In the genomic region with DNA sequence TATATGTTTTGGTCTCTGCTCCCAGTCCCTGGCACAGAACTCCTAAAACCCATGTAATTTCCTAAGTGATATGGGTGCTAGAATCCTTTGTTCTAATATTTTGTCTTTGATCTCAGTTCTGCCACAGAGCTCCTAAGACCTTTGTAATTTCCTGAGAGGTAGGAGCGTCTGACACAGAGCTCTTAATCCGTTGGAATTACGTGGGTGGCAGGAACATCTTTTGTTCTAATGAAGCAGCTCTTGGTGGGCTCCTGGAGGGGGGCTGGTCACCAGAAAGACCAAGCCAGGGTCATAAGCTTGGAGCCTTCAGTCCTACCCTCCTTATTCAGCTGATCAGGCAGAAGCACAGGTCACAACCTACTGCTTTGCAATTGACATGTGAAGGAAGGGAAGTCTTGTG, we compare ENCODE assay signal across 24 cellular contexts.
"Had no signal": no experiment of that assay in that cellular context is flagged by ENCODE, and none has a peak within 500 bp of the region (broad histone marks: within the 10 kb centered on the region; RNA-seq: fewer than 3 reads in every experiment).

No MANE protein-coding gene starts in this region.

- H3K9me3 Mint-ChIP-seq: activated B cell treated with CpG ODN at 0.5 μM for 24 hours; activated T-cell treated with anti-CD3 and anti-CD28 coated beads, Interleukin-2, amount 50 U/mL, for 24 hours; activated T-helper 17 cell treated with anti-CD3 and anti-CD28 coated beads, Interleukin-2, amount 50 U/mL, for 72 hours; mesothelial cell of epicardium; natural killer cell; stimulated activated naive B cell treated with anti-CD40 and anti-IgM and Interleukin-4, amounts not matched to agents 10 μg/mL and 1 μg/mL and 100 μg/mL, for 72 hours had no signal

- DNase-seq: activated B cell treated with CpG ODN at 0.5 μM for 24 hours; activated CD4-positive, alpha-beta T cell treated with anti-CD3 and anti-CD28 coated beads for 36 hours; activated CD4-positive, alpha-beta T cell treated with anti-CD3 and anti-CD28 coated beads, Interleukin-2, amount 50 U/mL, for 4 hours; activated CD8-positive, alpha-beta memory T cell treated with anti-CD3 and anti-CD28 coated beads for 24 hours; activated CD8-positive, alpha-beta memory T cell treated with anti-CD3 and anti-CD28 coated beads, Interleukin-2, amount 50 U/mL, for 4 hours; activated naive CD4-positive, alpha-beta T cell; activated T-cell treated with anti-CD3 and anti-CD28 coated beads, Interleukin-2, amount 50 U/mL, for 24 hours; amniotic stem cell; cerebellar nuclear complex; erythroblast; foreskin fibroblast; natural killer cell; right lobe of liver; stimulated activated CD4-positive, alpha-beta T cell treated with anti-CD3 and anti-CD28 coated beads, Interleukin-15, amount 100 ng/mL, for 24 hours; stimulated activated CD8-positive, alpha-beta memory T cell treated with anti-CD3 and anti-CD28 coated beads, Interleukin-4, amount 100 ng/mL, for 48 hours; stimulated activated naive B cell treated with anti-CD40 and anti-IgM and Interleukin-4, amounts not matched to agents 10 μg/mL and 1 μg/mL and 100 μg/mL, for 72 hours; T-helper 9 cell; transverse colon had no signal

- ATAC-seq: activated CD4-positive, alpha-beta T cell treated with anti-CD3 and anti-CD28 coated beads for 36 hours; activated T-helper 17 cell treated with anti-CD3 and anti-CD28 coated beads, Interleukin-2, amount 50 U/mL, for 72 hours; left lobe of liver; natural killer cell; right lobe of liver; stimulated activated naive B cell treated with anti-CD40 and anti-IgM and Interleukin-4, amounts not matched to agents 10 μg/mL and 1 μg/mL and 100 μg/mL, for 72 hours had no signal

- H3K36me3 Mint-ChIP-seq: activated naive CD8-positive, alpha-beta T cell; mesothelial cell of epicardium; natural killer cell; stimulated activated naive B cell treated with anti-CD40 and anti-IgM and Interleukin-4, amounts not matched to agents 10 μg/mL and 1 μg/mL and 100 μg/mL, for 72 hours had no signal

- FAIRE-seq: endometrium, keratinocyte had no signal

- H3K27me3 Mint-ChIP-seq: activated CD4-positive, alpha-beta T cell treated with anti-CD3 and anti-CD28 coated beads for 36 hours; activated T-helper 17 cell treated with anti-CD3 and anti-CD28 coated beads, Interleukin-2, amount 50 U/mL, for 72 hours had no signal

- H3K4me1 Mint-ChIP-seq: activated B cell treated with CpG ODN at 0.5 μM for 24 hours; activated CD4-positive, alpha-beta T cell treated with anti-CD3 and anti-CD28 coated beads for 36 hours; activated T-helper 17 cell treated with anti-CD3 and anti-CD28 coated beads, Interleukin-2, amount 50 U/mL, for 72 hours; natural killer cell; stimulated activated naive B cell treated with anti-CD40 and anti-IgM and Interleukin-4, amounts not matched to agents 10 μg/mL and 1 μg/mL and 100 μg/mL, for 72 hours had no signal

- H3K27ac Mint-ChIP-seq: activated B cell treated with CpG ODN at 0.5 μM for 24 hours; activated CD4-positive, alpha-beta T cell treated with anti-CD3 and anti-CD28 coated beads for 36 hours; activated naive CD8-positive, alpha-beta T cell; activated T-cell treated with anti-CD3 and anti-CD28 coated beads, Interleukin-2, amount 50 U/mL, for 24 hours; activated T-helper 17 cell treated with anti-CD3 and anti-CD28 coated beads, Interleukin-2, amount 50 U/mL, for 72 hours; mesothelial cell of epicardium; natural killer cell; stimulated activated naive B cell treated with anti-CD40 and anti-IgM and Interleukin-4, amounts not matched to agents 10 μg/mL and 1 μg/mL and 100 μg/mL, for 72 hours had no signal

- H3K4me3 Mint-ChIP-seq: activated B cell treated with CpG ODN at 0.5 μM for 24 hours; activated CD4-positive, alpha-beta T cell treated with anti-CD3 and anti-CD28 coated beads for 36 hours; activated naive CD8-positive, alpha-beta T cell; activated T-cell treated with anti-CD3 and anti-CD28 coated beads, Interleukin-2, amount 50 U/mL, for 24 hours; activated T-helper 17 cell treated with anti-CD3 and anti-CD28 coated beads, Interleukin-2, amount 50 U/mL, for 72 hours; mesothelial cell of epicardium; natural killer cell; stimulated activated naive B cell treated with anti-CD40 and anti-IgM and Interleukin-4, amounts not matched to agents 10 μg/mL and 1 μg/mL and 100 μg/mL, for 72 hours had no signal
